In the genomic region with DNA sequence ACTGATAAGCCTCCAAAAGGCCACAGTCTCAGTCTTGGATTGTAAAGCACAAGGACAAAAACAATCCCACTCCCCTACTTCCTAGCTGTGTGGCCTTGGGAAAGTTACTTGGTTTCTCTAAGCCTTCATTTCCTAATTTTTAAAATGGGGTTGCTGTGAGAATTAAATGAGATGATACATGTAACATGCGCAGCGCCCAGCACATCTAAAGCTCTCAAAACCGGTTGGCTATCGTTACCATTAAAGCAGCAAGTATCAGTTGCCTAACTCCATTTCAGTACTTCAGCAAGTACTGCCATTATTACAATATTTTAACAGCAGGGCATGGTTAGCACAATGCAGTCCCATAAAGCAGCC, we compare ENCODE assay signal across 10 cellular contexts. TPM values are rescaled to one million over a fixed set of nuclear protein-coding genes. Genes with fewer than 3 reads are reported as not detected.
DNase-seq lines count a peak whose midpoint lies in the region; FAIRE-seq and TF ChIP-seq lines count a peak whose summit lies in the region.
"Had no signal": no experiment of that assay in that cellular context is flagged by ENCODE, and none has a peak within 500 bp of the region (broad histone marks: within the 10 kb centered on the region; RNA-seq: fewer than 3 reads in every experiment).

No MANE protein-coding gene starts in this region.

- H3K9ac ChIP-seq in BLaER1 (no peak overlapping the region), Karpas-422 (ENCODE audit: low read length) (no peak overlapping the region)

- no peak overlapping the region for H2AFZ ChIP-seq in Karpas-422 (ENCODE audit: low read length)

- H3K4me1 Mint-ChIP-seq in neural crest cell = peaks cover 50% of the 10 kb centered on the region

- H3K4me1 ChIP-seq in BLaER1 (peaks cover 21% of the 10 kb centered on the region), Karpas-422 (ENCODE audit: low read length) (peaks cover 16% of the 10 kb centered on the region), esophagus squamous epithelium (peaks cover 16 to 28% (median 16%) of the 10 kb centered on the region in 3 donors)

- no peak for TF ChIP-seq CTCF in coronary artery (IDR thresholded peaks at IDR 0.05)
- TF ChIP-seq CTCF in neural crest cell (conservative IDR thresholded peaks at IDR 0.05) = no peak
- no peak for TF ChIP-seq CTCF in esophagus squamous epithelium (IDR thresholded peaks at IDR 0.05)

- peaks cover 25% of the 10 kb centered on the region for H4K20me1 ChIP-seq in BLaER1
- H4K20me1 ChIP-seq in Karpas-422 (ENCODE audit: insufficient read depth, low read depth, low read length) = no peaks in the 10 kb centered on the region

- peak overlapping the region; percentile 98 for H3K4me3 Mint-ChIP-seq in neural crest cell

- peaks cover 44% of the 10 kb centered on the region for H3K27me3 Mint-ChIP-seq in neural crest cell (ENCODE audit: low read depth)

- H3K36me3 ChIP-seq in BLaER1 (no peaks in the 10 kb centered on the region), Karpas-422 (ENCODE audit: insufficient read depth, low read length) (no peaks in the 10 kb centered on the region), esophagus squamous epithelium (no peaks in the 10 kb centered on the region)

- peak overlapping the region; percentile 47 for H3K27ac Mint-ChIP-seq in neural crest cell (ENCODE audit: unreplicated experiment)

- H3K9me3 ChIP-seq in BLaER1 (no peaks in the 10 kb centered on the region), Karpas-422 (ENCODE audit: low read length) (no peaks in the 10 kb centered on the region), esophagus squamous epithelium (no peaks in the 10 kb centered on the region)

- H3K27ac ChIP-seq in BLaER1 = no peak overlapping the region
- H3K27ac ChIP-seq in Karpas-422 (ENCODE audit: low read length) = no peak overlapping the region
- no peak overlapping the region for H3K27ac ChIP-seq in coronary artery
- H3K27ac ChIP-seq in esophagus squamous epithelium = no peak overlapping the region

- 64 to 82% methylated on average over 4 of the region's 4 CpGs for whole genome bisulfite sequencing in esophagus squamous epithelium, 2 donors

- DNase-seq in Karpas-422 (no peak), coronary artery (ENCODE audit: low spot score) (no peak), neural crest cell (ENCODE audit: low read depth, low spot score) (no peak), esophagus squamous epithelium (lab: John Stamatoyannopoulos, UW) (no peak), RCC 7860 (ENCODE audit: low spot score) (no peak), ureter (ENCODE audit: low spot score) (no peak)
- DNase-seq in stimulated activated CD4-positive, alpha-beta T cell treated with anti-CD3 and anti-CD28 coated beads, Interleukin-2, amount 100 ng/mL, for 24 hours = no peak

- H3K4me3 ChIP-seq in BLaER1 (peak overlapping the region; percentile 71), Karpas-422 (ENCODE audit: low read length) (no peak overlapping the region), coronary artery (peak overlapping the region; percentile 77), esophagus squamous epithelium (peak overlapping the region in 2 of 4 donors; percentile 61 to 73)

- no peaks in the 10 kb centered on the region for H3K36me3 Mint-ChIP-seq in neural crest cell (ENCODE audit: low read depth)

- intact Hi-C loops in esophagus squamous epithelium (cut with DNase I) = no loop called here

- FAIRE-seq in RCC 7860 (lab: Jason Lieb, UNC) = no peak
- FAIRE-seq: H54, islet of Langerhans had no signal

- no peak for TF ChIP-seq POLR2A in esophagus squamous epithelium (IDR thresholded peaks at IDR 0.05)

- no peaks in the 10 kb centered on the region for H3K9me3 Mint-ChIP-seq in neural crest cell

- peak overlapping the region; percentile 100 for H3K4me2 ChIP-seq in BLaER1
- H3K4me2 ChIP-seq in Karpas-422 (ENCODE audit: low read depth, low read length, poor library complexity, severe bottlenecking) = peak overlapping the region; percentile 67

- no peaks in the 10 kb centered on the region for H3K79me2 ChIP-seq in Karpas-422 (ENCODE audit: low read length)

- H3K9me2 ChIP-seq in Karpas-422 (replicated peaks; ENCODE audit: insufficient read depth, low read length) = no peaks in the 10 kb centered on the region

- H3K27me3 ChIP-seq in BLaER1 (peaks cover 57% of the 10 kb centered on the region), Karpas-422 (ENCODE audit: low read length) (no peaks in the 10 kb centered on the region), esophagus squamous epithelium (peaks cover 0 to 85% (median 9%) of the 10 kb centered on the region in 4 donors)

RNA-seq across cellular contexts. Expression of gene NRCAM, which starts 1.9 kb away (rescaled TPM):
- 0.18 TPM in 1 of 2 replicates, not detected in the other for total RNA-seq in Karpas-422 (2014; rRNA removed; shearing (Covaris generic); ENCODE audit: low replicate concordance)
- total RNA-seq in neural crest cell = 33.2 and 35.0 TPM in 2 replicates
- total RNA-seq in esophagus squamous epithelium = 1 to 10 TPM in 3 of 4 donors, not detected in 1; 1.5 to 9.8 (median 6.3) TPM
- 3.6 TPM for total RNA-seq in ureter
